14 cellular contexts compared by ENCODE assay signal in the genomic region with DNA sequence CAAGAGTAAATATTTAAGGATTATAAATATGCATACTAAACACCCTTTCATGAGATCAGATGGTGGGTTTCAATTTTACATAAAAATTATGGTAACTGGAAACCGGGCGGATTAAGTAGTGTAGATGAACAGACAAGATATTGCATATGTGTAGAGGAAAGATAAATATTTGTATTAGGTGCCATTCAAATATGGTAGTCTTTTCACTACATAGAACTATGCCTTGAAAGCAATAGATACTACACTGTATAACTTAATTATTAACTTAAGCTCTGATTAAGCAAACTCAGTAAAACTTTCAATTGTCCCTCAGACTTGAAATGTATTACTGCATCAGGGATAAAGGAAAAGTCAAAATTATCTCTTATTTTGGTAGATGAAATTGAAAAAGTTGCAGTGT. TPM values are rescaled to one million over a fixed set of nuclear protein-coding genes. Genes with fewer than 3 reads are reported as not detected.
DNase-seq lines count a peak whose midpoint lies in the region; ATAC-seq and TF ChIP-seq lines count a peak whose summit lies in the region.
"Had no signal": no experiment of that assay in that cellular context is flagged by ENCODE, and none has a peak within 500 bp of the region (broad histone marks: within the 10 kb centered on the region; RNA-seq: fewer than 3 reads in every experiment).

No MANE protein-coding gene starts in this region.

- no peaks in the 10 kb centered on the region for H3K9me1 ChIP-seq in IMR-90 (ENCODE audit: insufficient read depth, low read length)

- peaks cover 27% of the 10 kb centered on the region for H3K79me2 ChIP-seq in ACC112 (ENCODE audit: control insufficient read depth, insufficient read depth, low read length, unreplicated experiment)
- peaks cover 40% of the 10 kb centered on the region for H3K79me2 ChIP-seq in neural progenitor cell (ENCODE audit: low read depth)

- H4K5ac ChIP-seq in IMR-90 (ENCODE audit: low read depth, low read length): no peak overlapping the region

- peaks cover 24% of the 10 kb centered on the region for H3K4me1 ChIP-seq in ACC112 (ENCODE audit: control insufficient read depth, insufficient read depth, low read length, unreplicated experiment)
- peaks cover 7% of the 10 kb centered on the region for H3K4me1 ChIP-seq in IMR-90 (ENCODE audit: control insufficient read depth, insufficient read depth, low read length)
- H3K4me1 ChIP-seq in neural progenitor cell: peaks cover 16% of the 10 kb centered on the region
- peaks cover 45% of the 10 kb centered on the region for H3K4me1 ChIP-seq in vagina

- H3K14ac ChIP-seq in IMR-90 (replicated peaks; ENCODE audit: low read depth, low read length): no peak overlapping the region

- no peak for TF ChIP-seq CTCF in IMR-90 (conservative IDR thresholded peaks at IDR 0.05; ENCODE audit: low read depth, low read length)
- no peak for TF ChIP-seq CTCF in neural progenitor cell (IDR thresholded peaks at IDR 0.05)
- TF ChIP-seq CTCF in vagina (IDR thresholded peaks at IDR 0.05): no peak

- peaks cover 19% of the 10 kb centered on the region for H3K36me3 Mint-ChIP-seq in neural progenitor cell
- no peaks in the 10 kb centered on the region for H3K36me3 Mint-ChIP-seq in activated CD4-positive, alpha-beta T cell treated with anti-CD3 and anti-CD28 coated beads, Interleukin-2, amount 10 ng/mL, durations not matched to agents 7 days and 5 days (ENCODE audit: low read depth)

- H3K27me3 ChIP-seq in ACC112 (ENCODE audit: insufficient read depth, low read length) (no peaks in the 10 kb centered on the region), IMR-90 (ENCODE audit: control insufficient read depth, insufficient read depth, low read length) (no peaks in the 10 kb centered on the region), neural progenitor cell (peaks cover 16% of the 10 kb centered on the region), vagina (no peaks in the 10 kb centered on the region)

- no peak overlapping the region for H3K4ac ChIP-seq in IMR-90 (ENCODE audit: low read depth, low read length)

- H2AFZ ChIP-seq in ACC112 (ENCODE audit: low read length, unreplicated experiment) (no peak overlapping the region), IMR-90 (replicated peaks; ENCODE audit: low read length, poor library complexity) (no peak overlapping the region), neural progenitor cell (replicated peaks) (no peak overlapping the region)

- H4K8ac ChIP-seq in IMR-90 (ENCODE audit: low read depth in 2 of 2, low read length in 2 of 2): no peak overlapping the region

- H3K36me3 ChIP-seq in ACC112 (ENCODE audit: insufficient read depth, low read length) (peaks cover 8% of the 10 kb centered on the region; the same call in 1 of the 2 replicates), IMR-90 (ENCODE audit: control insufficient read depth, insufficient read depth, low read length) (peaks cover 15% of the 10 kb centered on the region), neural progenitor cell (no peaks in the 10 kb centered on the region), vagina (peaks cover 0 to 20% of the 10 kb centered on the region in 2 donors)
- H3K36me3 ChIP-seq: BLaER1 treated with 17β-estradiol and CSF1 and Interleukin-3, amounts not matched to agents 10 nM and 100 nM had no signal

- peaks cover 20% of the 10 kb centered on the region for H3F3A ChIP-seq in neural progenitor cell (ENCODE audit: low read depth)

- no peak overlapping the region for H2BK15ac ChIP-seq in IMR-90 (ENCODE audit: low read depth, low read length)

- no peak overlapping the region for H3K27ac Mint-ChIP-seq in neural progenitor cell
- H3K27ac Mint-ChIP-seq in activated CD4-positive, alpha-beta T cell treated with anti-CD3 and anti-CD28 coated beads, Interleukin-2, amount 10 ng/mL, durations not matched to agents 7 days and 5 days: no peak overlapping the region
- H3K27ac Mint-ChIP-seq: activated T-cell treated with anti-CD3 and anti-CD28 coated beads, Interleukin-2, amount 50 U/mL, for 72 hours had no signal

- ATAC-seq in IMR-90 (ENCODE audit: low read depth) (no peak), GM21723 (IDR thresholded peaks at IDR 0.05; ENCODE audit: unreplicated experiment) (no peak)
- ATAC-seq: activated T-cell treated with anti-CD3 and anti-CD28 coated beads, Interleukin-2, amount 50 U/mL, for 72 hours had no signal

- TF ChIP-seq POLR2A in IMR-90 (IDR thresholded peaks at IDR 0.05; ENCODE audit: low read depth, low read length) (no peak), erythroblast (IDR thresholded peaks at IDR 0.05; ENCODE audit: low read length) (no peak), vagina (IDR thresholded peaks at IDR 0.05) (no peak)

- H2BK120ac ChIP-seq in IMR-90 (ENCODE audit: low read depth, low read length): no peak overlapping the region

- peak overlapping the region; percentile 91; the same call in 1 of the 2 replicates for H3K4me3 ChIP-seq in ACC112 (ENCODE audit: low read depth, low read length)
- H3K4me3 ChIP-seq in IMR-90 (ENCODE audit: insufficient read depth, low read depth, low read length): no peak overlapping the region
- H3K4me3 ChIP-seq in neural progenitor cell: peak overlapping the region; percentile 63
- no peak overlapping the region for H3K4me3 ChIP-seq in vagina
- H3K4me3 ChIP-seq: BLaER1 treated with 17β-estradiol and CSF1 and Interleukin-3, amounts not matched to agents 10 nM and 100 nM had no signal

- no TSS peak for BruUV-seq in IMR-90 (replicated peaks; lab: Mats Ljungman, UMichigan)

- peaks cover 25% of the 10 kb centered on the region for H3K4me1 Mint-ChIP-seq in neural progenitor cell
- H3K4me1 Mint-ChIP-seq in activated CD4-positive, alpha-beta T cell treated with anti-CD3 and anti-CD28 coated beads, Interleukin-2, amount 10 ng/mL, durations not matched to agents 7 days and 5 days: peaks cover 31% of the 10 kb centered on the region

- dilution Hi-C loops in IMR-90 (cut with HindIII; ENCODE audit: low sequenced_read_pairs, unreplicated experiment): no loop called here

- CTCF ChIA-PET in IMR-90 (lab: Yijun Ruan, JAX): no interaction called here
- CTCF ChIA-PET in activated CD4-positive, alpha-beta T cell treated with anti-CD3 and anti-CD28 coated beads, Interleukin-2, amount 10 ng/mL, durations not matched to agents 7 days and 5 days (lab: Charles Lee): no interaction called here

- no peak overlapping the region for H2BK5ac ChIP-seq in IMR-90 (ENCODE audit: low read depth, low read length, poor library complexity, severe bottlenecking)

- no peak overlapping the region for H3K56ac ChIP-seq in IMR-90 (ENCODE audit: extremely low read depth, insufficient read depth, low read length)

- no peak overlapping the region for H4K91ac ChIP-seq in IMR-90 (ENCODE audit: insufficient read depth, low read depth, low read length)

- H2AK5ac ChIP-seq in IMR-90 (ENCODE audit: low read depth, low read length): no peak overlapping the region

- H3K9ac ChIP-seq in IMR-90 (ENCODE audit: low read depth, low read length): no peak overlapping the region
- no peak overlapping the region for H3K9ac ChIP-seq in neural progenitor cell
- H3K9ac ChIP-seq: BLaER1 treated with 17β-estradiol and CSF1 and Interleukin-3, amounts not matched to agents 10 nM and 100 nM had no signal

- no peak overlapping the region for H2AK9ac ChIP-seq in IMR-90 (replicated peaks; ENCODE audit: low read depth, low read length, poor library complexity)

- H3K4me3 Mint-ChIP-seq in neural progenitor cell: peak overlapping the region; percentile 52
- no peak overlapping the region for H3K4me3 Mint-ChIP-seq in activated CD4-positive, alpha-beta T cell treated with anti-CD3 and anti-CD28 coated beads, Interleukin-2, amount 10 ng/mL, durations not matched to agents 7 days and 5 days

- H3K27me3 Mint-ChIP-seq in neural progenitor cell (ENCODE audit: insufficient read depth, low read depth): peaks cover 3% of the 10 kb centered on the region
- peaks cover 59% of the 10 kb centered on the region for H3K27me3 Mint-ChIP-seq in activated CD4-positive, alpha-beta T cell treated with anti-CD3 and anti-CD28 coated beads, Interleukin-2, amount 10 ng/mL, durations not matched to agents 7 days and 5 days

- H3K9me3 Mint-ChIP-seq in neural progenitor cell: no peaks in the 10 kb centered on the region
- H3K9me3 Mint-ChIP-seq in activated CD4-positive, alpha-beta T cell treated with anti-CD3 and anti-CD28 coated beads, Interleukin-2, amount 10 ng/mL, durations not matched to agents 7 days and 5 days: no peaks in the 10 kb centered on the region
- H3K9me3 Mint-ChIP-seq: activated T-cell treated with anti-CD3 and anti-CD28 coated beads, Interleukin-2, amount 50 U/mL, for 72 hours had no signal

- POLR2A ChIA-PET in IMR-90 (lab: Charles Lee; ENCODE audit: unreplicated experiment): interaction anchor here (0.6 kb wide), 1 partner anchor 374 kb away, joined by 6 read pairs; no protein-coding TSS in a partner anchor
- POLR2A ChIA-PET in activated CD4-positive, alpha-beta T cell treated with anti-CD3 and anti-CD28 coated beads, Interleukin-2, amount 10 ng/mL, durations not matched to agents 7 days and 5 days (lab: Charles Lee): interaction anchor here (0.6 kb wide), 1 partner anchor 489 kb away, joined by 4 read pairs; no protein-coding TSS in a partner anchor

- in situ Hi-C loops in IMR-90 (cut with MboI; ENCODE audit: low sequenced_read_pairs): loop anchor here (10.0 kb wide), 2 partner anchors 168 to 358 kb away; a partner anchor contains a TSS

- peaks cover 26 to 46% of the 10 kb centered on the region in 2 experiments for H3K79me1 ChIP-seq in IMR-90 (ENCODE audit: low read depth in 1 of 2, low read length in 2 of 2)

- no peak for TF ChIP-seq RAD21 in IMR-90 (IDR thresholded peaks at IDR 0.05; ENCODE audit: low read length)

- no CpG with 5 or more reads among the region's 2 CpGs for WGBS in IMR-90 (ENCODE audit: extremely low coverage in 2 of 2, insufficient read length in 1 of 2), 2 experiments

- no peak overlapping the region for H3K23ac ChIP-seq in IMR-90 (ENCODE audit: low read depth, low read length)

- DNase-seq in IMR-90 (no peak), erythroblast (lab: John Stamatoyannopoulos, UW) (peak; percentile 12 to 28), neural progenitor cell (ENCODE audit: low spot score) (no peak), vagina (ENCODE audit: extremely low spot score in 2 of 2) (no peak)
- no peak for DNase-seq in activated CD4-positive, alpha-beta T cell treated with anti-CD3 and anti-CD28 coated beads, Interleukin-2, amount 10 ng/mL, durations not matched to agents 7 days and 5 days
- no peak for DNase-seq in activated CD8-positive, alpha-beta memory T cell treated with anti-CD3 and anti-CD28 coated beads for 24 hours
- DNase-seq: activated CD4-positive, alpha-beta T cell treated with anti-CD3 and anti-CD28 coated beads for 1 hour; activated T-cell treated with anti-CD3 and anti-CD28 coated beads, Interleukin-2, amount 50 U/mL, for 72 hours; GDM1; NCI-H774; stimulated activated CD4-positive, alpha-beta T cell treated with anti-CD3 and anti-CD28 coated beads, Interleukin-12 subunit alpha, Interleukin-12 subunit beta, amount 100 ng/mL, for 4 hours had no signal

- H3K18ac ChIP-seq in IMR-90 (ENCODE audit: low read depth, low read length): no peak overlapping the region

- H2BK20ac ChIP-seq in IMR-90 (ENCODE audit: low read depth, low read length): no peak overlapping the region

- no peaks in the 10 kb centered on the region for H3K9me3 ChIP-seq in IMR-90 (ENCODE audit: control insufficient read depth, insufficient read depth, low read length)
- H3K9me3 ChIP-seq in neural progenitor cell (ENCODE audit: low read depth): no peaks in the 10 kb centered on the region
- no peaks in the 10 kb centered on the region for H3K9me3 ChIP-seq in vagina

- H3K27ac ChIP-seq in ACC112 (ENCODE audit: low read depth, low read length): no peak overlapping the region
- no peak overlapping the region for H3K27ac ChIP-seq in IMR-90 (ENCODE audit: insufficient read depth, low read length)
- no peak overlapping the region for H3K27ac ChIP-seq in neural progenitor cell
- no peak overlapping the region for H3K27ac ChIP-seq in vagina
- H3K27ac ChIP-seq: BLaER1 treated with 17β-estradiol and CSF1 and Interleukin-3, amounts not matched to agents 10 nM and 100 nM had no signal

- H4K20me1 ChIP-seq in IMR-90 (ENCODE audit: insufficient read depth, low read length): peaks cover 27% of the 10 kb centered on the region; the same call in 1 of the 2 replicates
- H4K20me1 ChIP-seq in neural progenitor cell (ENCODE audit: low read depth): no peaks in the 10 kb centered on the region

- intact Hi-C loops in IMR-90 (cut with micrococcal nuclease): loop anchor here (2.0 kb wide), 2 partner anchors 364 to 538 kb away; no protein-coding TSS in a partner anchor
- intact Hi-C loops in vagina (cut with DNase I): no loop called here

- H3K4me2 ChIP-seq in IMR-90 (ENCODE audit: low read depth, low read length): peak overlapping the region; percentile 99
- peak overlapping the region; percentile 75 for H3K4me2 ChIP-seq in neural progenitor cell
- H3K4me2 ChIP-seq: BLaER1 treated with 17β-estradiol and CSF1 and Interleukin-3, amounts not matched to agents 10 nM and 100 nM had no signal

RNA-seq across cellular contexts. Expression of a gene that starts 1.9 kb away (rescaled TPM):
- total RNA-seq in IMR-90 (2012; rRNA removed): 10.4 and 11.4 TPM in 2 replicates
- 10.1 and 10.7 TPM in 2 replicates for polyA plus RNA-seq in IMR-90 (2012; rRNA removed)
- polyA plus RNA-seq in IMR-90 (2012; cell fraction: cytosol; rRNA removed): 4.5 and 6.3 TPM in 2 replicates
- polyA plus RNA-seq in IMR-90 (2012; cell fraction: nucleus; rRNA removed; ENCODE audit: low replicate concordance): 17.6 and 21.1 TPM in 2 replicates
- total RNA-seq in neural progenitor cell (ENCODE audit: low replicate concordance): 10.1 and 11.7 TPM in 2 replicates
- not detected for total RNA-seq in activated CD4-positive, alpha-beta T cell treated with anti-CD3 and anti-CD28 coated beads, Interleukin-2, amount 10 ng/mL, durations not matched to agents 7 days and 5 days
- total RNA-seq in vagina: 15.2 TPM

RNA-seq across cellular contexts. Expression of a gene that starts 10.0 kb away (rescaled TPM):
- 103 and 111 TPM in 2 replicates for total RNA-seq in IMR-90 (2012; rRNA removed)
- polyA plus RNA-seq in IMR-90 (2012; rRNA removed): 62.4 and 72.5 TPM in 2 replicates
- 32.8 and 47.4 TPM in 2 replicates for polyA plus RNA-seq in IMR-90 (2012; cell fraction: cytosol; rRNA removed)
- polyA plus RNA-seq in IMR-90 (2012; cell fraction: nucleus; rRNA removed; ENCODE audit: low replicate concordance): 22.3 and 96.8 TPM in 2 replicates
- total RNA-seq in neural progenitor cell (ENCODE audit: low replicate concordance): 116 and 140 TPM in 2 replicates
- total RNA-seq in activated CD4-positive, alpha-beta T cell treated with anti-CD3 and anti-CD28 coated beads, Interleukin-2, amount 10 ng/mL, durations not matched to agents 7 days and 5 days: 10 to 100 TPM; 33.6 to 46.8 TPM
- total RNA-seq in vagina: 58.4 TPM

Comparison
In these comparisons a context has a peak if more than half of its experiments do, and no peak if none do; other contexts are left out.
1. H3K4me3 ChIP-seq: peak in ACC112 (single experiment) and neural progenitor cell (single experiment); none in IMR-90 (single experiment) and vagina (0 of 2).
2. DNase-seq: peak in erythroblast (2 of 2); none in IMR-90 (single experiment), neural progenitor cell (single experiment), activated CD4-positive, alpha-beta T cell treated with anti-CD3 and anti-CD28 coated beads, Interleukin-2, amount 10 ng/mL, durations not matched to agents 7 days and 5 days (single experiment), vagina (0 of 2) and activated CD8-positive, alpha-beta memory T cell treated with anti-CD3 and anti-CD28 coated beads for 24 hours (single experiment).